ENCODE assay signal across 2 cellular contexts in genomic region chr1:34948739-34949138, GRCh38. TPM values are rescaled to one million over a fixed set of nuclear protein-coding genes. Genes with fewer than 3 reads are reported as not detected.
"Had no signal": no experiment of that assay in that cellular context is flagged by ENCODE, and none has a peak within 500 bp of the region (broad histone marks: within the 10 kb centered on the region; RNA-seq: fewer than 3 reads in every experiment).

No MANE protein-coding gene starts in this region.

RNA-seq across cellular contexts. Expression of gene DLGAP3, which starts 19.3 kb away (rescaled TPM):
- total RNA-seq: urinary bladder, vagina had no signal
